In the genomic region with DNA sequence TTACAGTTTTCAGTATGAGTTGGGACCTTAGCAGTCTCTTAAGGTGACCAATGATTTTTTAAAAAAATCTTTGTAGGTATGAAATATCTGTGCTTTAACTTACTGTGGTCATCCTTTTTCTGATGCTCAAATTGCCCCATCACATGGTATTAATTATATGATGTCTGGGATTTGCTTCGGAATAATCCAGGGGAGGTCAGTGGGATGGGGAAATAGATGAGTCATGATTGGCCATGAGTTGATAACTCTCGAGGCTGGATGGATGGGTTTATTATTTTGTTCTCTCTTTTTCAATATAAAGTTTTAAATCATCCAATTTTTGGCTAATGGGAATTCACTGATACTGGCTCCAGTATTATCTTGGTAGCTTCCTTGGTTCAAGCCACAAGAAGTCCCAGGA, we compare ENCODE assay signal across 1 cellular context.
TF ChIP-seq lines count a peak whose summit lies in the region.

No MANE protein-coding gene starts in this region.

TF ChIP-seq in GM23338, 12 proteins besides CTCF, POLR2A, EP300 and RAD21 (continued from another document):
- TF ChIP-seq, protein P1, sequence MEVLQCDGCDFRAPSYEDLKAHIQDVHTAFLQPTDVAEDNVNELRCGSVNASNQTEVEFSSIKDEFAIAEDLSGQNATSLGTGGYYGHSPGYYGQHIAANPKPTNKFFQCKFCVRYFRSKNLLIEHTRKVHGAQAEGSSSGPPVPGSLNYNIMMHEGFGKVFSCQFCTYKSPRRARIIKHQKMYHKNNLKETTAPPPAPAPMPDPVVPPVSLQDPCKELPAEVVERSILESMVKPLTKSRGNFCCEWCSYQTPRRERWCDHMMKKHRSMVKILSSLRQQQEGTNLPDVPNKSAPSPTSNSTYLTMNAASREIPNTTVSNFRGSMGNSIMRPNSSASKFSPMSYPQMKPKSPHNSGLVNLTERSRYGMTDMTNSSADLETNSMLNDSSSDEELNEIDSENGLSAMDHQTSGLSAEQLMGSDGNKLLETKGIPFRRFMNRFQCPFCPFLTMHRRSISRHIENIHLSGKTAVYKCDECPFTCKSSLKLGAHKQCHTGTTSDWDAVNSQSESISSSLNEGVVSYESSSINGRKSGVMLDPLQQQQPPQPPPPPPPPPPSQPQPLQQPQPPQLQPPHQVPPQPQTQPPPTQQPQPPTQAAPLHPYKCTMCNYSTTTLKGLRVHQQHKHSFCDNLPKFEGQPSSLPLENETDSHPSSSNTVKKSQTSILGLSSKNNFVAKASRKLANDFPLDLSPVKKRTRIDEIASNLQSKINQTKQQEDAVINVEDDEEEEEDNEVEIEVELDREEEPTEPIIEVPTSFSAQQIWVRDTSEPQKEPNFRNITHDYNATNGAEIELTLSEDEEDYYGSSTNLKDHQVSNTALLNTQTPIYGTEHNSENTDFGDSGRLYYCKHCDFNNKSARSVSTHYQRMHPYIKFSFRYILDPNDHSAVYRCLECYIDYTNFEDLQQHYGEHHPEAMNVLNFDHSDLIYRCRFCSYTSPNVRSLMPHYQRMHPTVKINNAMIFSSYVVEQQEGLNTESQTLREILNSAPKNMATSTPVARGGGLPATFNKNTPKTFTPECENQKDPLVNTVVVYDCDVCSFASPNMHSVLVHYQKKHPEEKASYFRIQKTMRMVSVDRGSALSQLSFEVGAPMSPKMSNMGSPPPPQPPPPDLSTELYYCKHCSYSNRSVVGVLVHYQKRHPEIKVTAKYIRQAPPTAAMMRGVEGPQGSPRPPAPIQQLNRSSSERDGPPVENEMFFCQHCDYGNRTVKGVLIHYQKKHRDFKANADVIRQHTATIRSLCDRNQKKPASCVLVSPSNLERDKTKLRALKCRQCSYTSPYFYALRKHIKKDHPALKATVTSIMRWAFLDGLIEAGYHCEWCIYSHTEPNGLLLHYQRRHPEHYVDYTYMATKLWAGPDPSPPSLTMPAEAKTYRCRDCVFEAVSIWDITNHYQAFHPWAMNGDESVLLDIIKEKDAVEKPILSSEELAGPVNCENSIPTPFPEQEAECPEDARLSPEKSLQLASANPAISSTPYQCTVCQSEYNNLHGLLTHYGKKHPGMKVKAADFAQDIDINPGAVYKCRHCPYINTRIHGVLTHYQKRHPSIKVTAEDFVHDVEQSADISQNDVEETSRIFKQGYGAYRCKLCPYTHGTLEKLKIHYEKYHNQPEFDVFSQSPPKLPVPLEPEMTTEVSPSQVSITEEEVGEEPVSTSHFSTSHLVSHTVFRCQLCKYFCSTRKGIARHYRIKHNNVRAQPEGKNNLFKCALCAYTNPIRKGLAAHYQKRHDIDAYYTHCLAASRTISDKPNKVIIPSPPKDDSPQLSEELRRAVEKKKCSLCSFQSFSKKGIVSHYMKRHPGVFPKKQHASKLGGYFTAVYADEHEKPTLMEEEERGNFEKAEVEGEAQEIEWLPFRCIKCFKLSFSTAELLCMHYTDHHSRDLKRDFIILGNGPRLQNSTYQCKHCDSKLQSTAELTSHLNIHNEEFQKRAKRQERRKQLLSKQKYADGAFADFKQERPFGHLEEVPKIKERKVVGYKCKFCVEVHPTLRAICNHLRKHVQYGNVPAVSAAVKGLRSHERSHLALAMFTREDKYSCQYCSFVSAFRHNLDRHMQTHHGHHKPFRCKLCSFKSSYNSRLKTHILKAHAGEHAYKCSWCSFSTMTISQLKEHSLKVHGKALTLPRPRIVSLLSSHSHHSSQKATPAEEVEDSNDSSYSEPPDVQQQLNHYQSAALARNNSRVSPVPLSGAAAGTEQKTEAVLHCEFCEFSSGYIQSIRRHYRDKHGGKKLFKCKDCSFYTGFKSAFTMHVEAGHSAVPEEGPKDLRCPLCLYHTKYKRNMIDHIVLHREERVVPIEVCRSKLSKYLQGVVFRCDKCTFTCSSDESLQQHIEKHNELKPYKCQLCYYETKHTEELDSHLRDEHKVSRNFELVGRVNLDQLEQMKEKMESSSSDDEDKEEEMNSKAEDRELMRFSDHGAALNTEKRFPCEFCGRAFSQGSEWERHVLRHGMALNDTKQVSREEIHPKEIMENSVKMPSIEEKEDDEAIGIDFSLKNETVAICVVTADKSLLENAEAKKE (CRISPR knock-in tag; IDR thresholded peaks at IDR 0.05), result no peak
- TF ChIP-seq EZH2 (IDR thresholded peaks at IDR 0.05; ENCODE audit: low read depth, unreplicated experiment), result no peak
- TF ChIP-seq CREB1 (CRISPR knock-in tag; IDR thresholded peaks at IDR 0.05; ENCODE audit: low read depth), result no peak
- no peak for TF ChIP-seq NANOG (IDR thresholded peaks at IDR 0.05; ENCODE audit: borderline replicate concordance)
- TF ChIP-seq, protein P2, sequence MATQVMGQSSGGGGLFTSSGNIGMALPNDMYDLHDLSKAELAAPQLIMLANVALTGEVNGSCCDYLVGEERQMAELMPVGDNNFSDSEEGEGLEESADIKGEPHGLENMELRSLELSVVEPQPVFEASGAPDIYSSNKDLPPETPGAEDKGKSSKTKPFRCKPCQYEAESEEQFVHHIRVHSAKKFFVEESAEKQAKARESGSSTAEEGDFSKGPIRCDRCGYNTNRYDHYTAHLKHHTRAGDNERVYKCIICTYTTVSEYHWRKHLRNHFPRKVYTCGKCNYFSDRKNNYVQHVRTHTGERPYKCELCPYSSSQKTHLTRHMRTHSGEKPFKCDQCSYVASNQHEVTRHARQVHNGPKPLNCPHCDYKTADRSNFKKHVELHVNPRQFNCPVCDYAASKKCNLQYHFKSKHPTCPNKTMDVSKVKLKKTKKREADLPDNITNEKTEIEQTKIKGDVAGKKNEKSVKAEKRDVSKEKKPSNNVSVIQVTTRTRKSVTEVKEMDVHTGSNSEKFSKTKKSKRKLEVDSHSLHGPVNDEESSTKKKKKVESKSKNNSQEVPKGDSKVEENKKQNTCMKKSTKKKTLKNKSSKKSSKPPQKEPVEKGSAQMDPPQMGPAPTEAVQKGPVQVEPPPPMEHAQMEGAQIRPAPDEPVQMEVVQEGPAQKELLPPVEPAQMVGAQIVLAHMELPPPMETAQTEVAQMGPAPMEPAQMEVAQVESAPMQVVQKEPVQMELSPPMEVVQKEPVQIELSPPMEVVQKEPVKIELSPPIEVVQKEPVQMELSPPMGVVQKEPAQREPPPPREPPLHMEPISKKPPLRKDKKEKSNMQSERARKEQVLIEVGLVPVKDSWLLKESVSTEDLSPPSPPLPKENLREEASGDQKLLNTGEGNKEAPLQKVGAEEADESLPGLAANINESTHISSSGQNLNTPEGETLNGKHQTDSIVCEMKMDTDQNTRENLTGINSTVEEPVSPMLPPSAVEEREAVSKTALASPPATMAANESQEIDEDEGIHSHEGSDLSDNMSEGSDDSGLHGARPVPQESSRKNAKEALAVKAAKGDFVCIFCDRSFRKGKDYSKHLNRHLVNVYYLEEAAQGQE (IDR thresholded peaks at IDR 0.05; ENCODE audit: unreplicated experiment), result no peak
- TF ChIP-seq STAT1 (IDR thresholded peaks at IDR 0.05; ENCODE audit: unreplicated experiment), result no peak
- no peak for TF ChIP-seq ZNF114 (CRISPR knock-in tag; IDR thresholded peaks at IDR 0.05)
- no peak for TF ChIP-seq ZNF331 (CRISPR knock-in tag; IDR thresholded peaks at IDR 0.05; ENCODE audit: low read depth)
